In the genomic region with DNA sequence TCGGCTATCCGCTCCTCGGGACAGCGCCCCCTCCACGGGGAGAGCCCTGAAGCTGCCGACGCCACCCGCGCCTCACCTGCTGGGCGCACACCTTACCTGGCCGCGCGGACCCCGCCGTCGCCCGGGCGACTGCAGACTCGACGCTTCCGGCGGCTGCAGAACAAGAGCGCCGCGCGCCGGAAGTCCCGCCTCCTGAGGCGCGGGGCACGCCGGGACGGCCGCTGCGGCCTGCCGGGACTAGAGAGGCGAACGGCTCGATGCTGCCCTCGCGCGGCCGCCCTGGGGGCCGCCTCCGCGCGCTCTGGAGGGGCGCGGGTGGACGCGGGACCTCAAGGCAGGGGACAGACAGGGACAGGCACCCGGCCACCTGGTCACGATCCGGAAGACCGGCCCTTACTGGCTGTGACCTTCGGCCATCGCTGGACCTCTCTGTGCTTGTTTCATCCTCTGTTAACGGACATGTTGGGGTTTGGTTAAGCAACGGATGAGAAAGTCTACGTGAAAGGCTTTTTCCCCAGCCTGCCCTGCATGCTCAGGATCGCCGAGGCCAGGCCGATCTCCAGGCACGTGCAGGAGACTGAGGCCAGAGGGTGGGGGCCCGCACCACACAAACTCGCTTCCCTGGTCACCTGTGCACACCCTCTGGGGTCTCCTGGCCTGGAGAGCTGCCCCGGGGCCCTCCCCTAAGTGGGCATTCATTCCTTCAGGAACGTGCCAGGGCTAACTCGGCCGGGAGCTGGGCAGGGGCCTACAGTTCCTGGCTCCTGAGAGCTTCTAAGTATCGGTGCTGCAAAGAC, we compare ENCODE assay signal across 1 cellular context.
TF ChIP-seq lines count a peak whose summit lies in the region.

A gene with protein sequence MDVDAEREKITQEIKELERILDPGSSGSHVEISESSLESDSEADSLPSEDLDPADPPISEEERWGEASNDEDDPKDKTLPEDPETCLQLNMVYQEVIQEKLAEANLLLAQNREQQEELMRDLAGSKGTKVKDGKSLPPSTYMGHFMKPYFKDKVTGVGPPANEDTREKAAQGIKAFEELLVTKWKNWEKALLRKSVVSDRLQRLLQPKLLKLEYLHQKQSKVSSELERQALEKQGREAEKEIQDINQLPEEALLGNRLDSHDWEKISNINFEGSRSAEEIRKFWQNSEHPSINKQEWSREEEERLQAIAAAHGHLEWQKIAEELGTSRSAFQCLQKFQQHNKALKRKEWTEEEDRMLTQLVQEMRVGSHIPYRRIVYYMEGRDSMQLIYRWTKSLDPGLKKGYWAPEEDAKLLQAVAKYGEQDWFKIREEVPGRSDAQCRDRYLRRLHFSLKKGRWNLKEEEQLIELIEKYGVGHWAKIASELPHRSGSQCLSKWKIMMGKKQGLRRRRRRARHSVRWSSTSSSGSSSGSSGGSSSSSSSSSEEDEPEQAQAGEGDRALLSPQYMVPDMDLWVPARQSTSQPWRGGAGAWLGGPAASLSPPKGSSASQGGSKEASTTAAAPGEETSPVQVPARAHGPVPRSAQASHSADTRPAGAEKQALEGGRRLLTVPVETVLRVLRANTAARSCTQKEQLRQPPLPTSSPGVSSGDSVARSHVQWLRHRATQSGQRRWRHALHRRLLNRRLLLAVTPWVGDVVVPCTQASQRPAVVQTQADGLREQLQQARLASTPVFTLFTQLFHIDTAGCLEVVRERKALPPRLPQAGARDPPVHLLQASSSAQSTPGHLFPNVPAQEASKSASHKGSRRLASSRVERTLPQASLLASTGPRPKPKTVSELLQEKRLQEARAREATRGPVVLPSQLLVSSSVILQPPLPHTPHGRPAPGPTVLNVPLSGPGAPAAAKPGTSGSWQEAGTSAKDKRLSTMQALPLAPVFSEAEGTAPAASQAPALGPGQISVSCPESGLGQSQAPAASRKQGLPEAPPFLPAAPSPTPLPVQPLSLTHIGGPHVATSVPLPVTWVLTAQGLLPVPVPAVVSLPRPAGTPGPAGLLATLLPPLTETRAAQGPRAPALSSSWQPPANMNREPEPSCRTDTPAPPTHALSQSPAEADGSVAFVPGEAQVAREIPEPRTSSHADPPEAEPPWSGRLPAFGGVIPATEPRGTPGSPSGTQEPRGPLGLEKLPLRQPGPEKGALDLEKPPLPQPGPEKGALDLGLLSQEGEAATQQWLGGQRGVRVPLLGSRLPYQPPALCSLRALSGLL (N-terminal part only) (minus strand): TSS at position 133 of the 797 bp plus-strand sequence. CDS start 1,742 bp downstream, outside the sequence.

TF ChIP-seq in GM12878, 131 proteins besides CTCF, POLR2A, EP300 and RAD21 (continues in another document):
- no peak; the same call in 1 of the 2 replicates for TF ChIP-seq CREM (IDR thresholded peaks at IDR 0.05; ENCODE audit: low read depth)
- no peak for TF ChIP-seq FOXK2 (IDR thresholded peaks at IDR 0.05)
- no peak for TF ChIP-seq ZNF384 (IDR thresholded peaks at IDR 0.05; ENCODE audit: borderline replicate concordance, low read depth, low read length)
- TF ChIP-seq ESRRA (IDR thresholded peaks at IDR 0.05; ENCODE audit: low read length), result no peak
- no peak for TF ChIP-seq PML (IDR thresholded peaks at IDR 0.05; ENCODE audit: low read length)
- no peak for TF ChIP-seq CBX3 (IDR thresholded peaks at IDR 0.05; ENCODE audit: borderline replicate concordance, low read depth)
- no peak for TF ChIP-seq NRF1 (conservative IDR thresholded peaks at IDR 0.05; ENCODE audit: low read depth, low read length)
- no peak for TF ChIP-seq SUPT20H (IDR thresholded peaks at IDR 0.05; ENCODE audit: borderline replicate concordance, control insufficient read depth, low read depth, low read length)
- peak; percentile 79 for TF ChIP-seq POLR2AphosphoS5 (IDR thresholded peaks at IDR 0.05; ENCODE audit: low read length)
- no peak for TF ChIP-seq FOXM1 (IDR thresholded peaks at IDR 0.05; ENCODE audit: low read depth, low read length)
- peak; percentile 62; the same call in 1 of the 2 replicates for TF ChIP-seq TBL1XR1 (IDR thresholded peaks at IDR 0.05; ENCODE audit: low read depth, low read length)
- no peak for TF ChIP-seq MEF2B (IDR thresholded peaks at IDR 0.05; ENCODE audit: partially characterized antibody, poor library complexity, severe bottlenecking)
- TF ChIP-seq NR2F1 (conservative IDR thresholded peaks at IDR 0.05), result peak; percentile 37; the same call in 1 of the 2 replicates
- TF ChIP-seq, protein P1, sequence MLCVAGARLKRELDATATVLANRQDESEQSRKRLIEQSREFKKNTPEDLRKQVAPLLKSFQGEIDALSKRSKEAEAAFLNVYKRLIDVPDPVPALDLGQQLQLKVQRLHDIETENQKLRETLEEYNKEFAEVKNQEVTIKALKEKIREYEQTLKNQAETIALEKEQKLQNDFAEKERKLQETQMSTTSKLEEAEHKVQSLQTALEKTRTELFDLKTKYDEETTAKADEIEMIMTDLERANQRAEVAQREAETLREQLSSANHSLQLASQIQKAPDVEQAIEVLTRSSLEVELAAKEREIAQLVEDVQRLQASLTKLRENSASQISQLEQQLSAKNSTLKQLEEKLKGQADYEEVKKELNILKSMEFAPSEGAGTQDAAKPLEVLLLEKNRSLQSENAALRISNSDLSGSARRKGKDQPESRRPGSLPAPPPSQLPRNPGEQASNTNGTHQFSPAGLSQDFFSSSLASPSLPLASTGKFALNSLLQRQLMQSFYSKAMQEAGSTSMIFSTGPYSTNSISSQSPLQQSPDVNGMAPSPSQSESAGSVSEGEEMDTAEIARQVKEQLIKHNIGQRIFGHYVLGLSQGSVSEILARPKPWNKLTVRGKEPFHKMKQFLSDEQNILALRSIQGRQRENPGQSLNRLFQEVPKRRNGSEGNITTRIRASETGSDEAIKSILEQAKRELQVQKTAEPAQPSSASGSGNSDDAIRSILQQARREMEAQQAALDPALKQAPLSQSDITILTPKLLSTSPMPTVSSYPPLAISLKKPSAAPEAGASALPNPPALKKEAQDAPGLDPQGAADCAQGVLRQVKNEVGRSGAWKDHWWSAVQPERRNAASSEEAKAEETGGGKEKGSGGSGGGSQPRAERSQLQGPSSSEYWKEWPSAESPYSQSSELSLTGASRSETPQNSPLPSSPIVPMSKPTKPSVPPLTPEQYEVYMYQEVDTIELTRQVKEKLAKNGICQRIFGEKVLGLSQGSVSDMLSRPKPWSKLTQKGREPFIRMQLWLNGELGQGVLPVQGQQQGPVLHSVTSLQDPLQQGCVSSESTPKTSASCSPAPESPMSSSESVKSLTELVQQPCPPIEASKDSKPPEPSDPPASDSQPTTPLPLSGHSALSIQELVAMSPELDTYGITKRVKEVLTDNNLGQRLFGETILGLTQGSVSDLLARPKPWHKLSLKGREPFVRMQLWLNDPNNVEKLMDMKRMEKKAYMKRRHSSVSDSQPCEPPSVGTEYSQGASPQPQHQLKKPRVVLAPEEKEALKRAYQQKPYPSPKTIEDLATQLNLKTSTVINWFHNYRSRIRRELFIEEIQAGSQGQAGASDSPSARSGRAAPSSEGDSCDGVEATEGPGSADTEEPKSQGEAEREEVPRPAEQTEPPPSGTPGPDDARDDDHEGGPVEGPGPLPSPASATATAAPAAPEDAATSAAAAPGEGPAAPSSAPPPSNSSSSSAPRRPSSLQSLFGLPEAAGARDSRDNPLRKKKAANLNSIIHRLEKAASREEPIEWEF (IDR thresholded peaks at IDR 0.05; ENCODE audit: insufficient replicate concordance, low read depth, low read length), result no peak
- no peak for TF ChIP-seq ZSCAN29 (IDR thresholded peaks at IDR 0.05)
- no peak for TF ChIP-seq CHD1 (IDR thresholded peaks at IDR 0.05; ENCODE audit: low read depth, low read length)
- TF ChIP-seq CHD4 (IDR thresholded peaks at IDR 0.05), result no peak
- peak; percentile 93 for TF ChIP-seq MXI1 (IDR thresholded peaks at IDR 0.05; ENCODE audit: low read depth, low read length)
- TF ChIP-seq, protein P2, sequence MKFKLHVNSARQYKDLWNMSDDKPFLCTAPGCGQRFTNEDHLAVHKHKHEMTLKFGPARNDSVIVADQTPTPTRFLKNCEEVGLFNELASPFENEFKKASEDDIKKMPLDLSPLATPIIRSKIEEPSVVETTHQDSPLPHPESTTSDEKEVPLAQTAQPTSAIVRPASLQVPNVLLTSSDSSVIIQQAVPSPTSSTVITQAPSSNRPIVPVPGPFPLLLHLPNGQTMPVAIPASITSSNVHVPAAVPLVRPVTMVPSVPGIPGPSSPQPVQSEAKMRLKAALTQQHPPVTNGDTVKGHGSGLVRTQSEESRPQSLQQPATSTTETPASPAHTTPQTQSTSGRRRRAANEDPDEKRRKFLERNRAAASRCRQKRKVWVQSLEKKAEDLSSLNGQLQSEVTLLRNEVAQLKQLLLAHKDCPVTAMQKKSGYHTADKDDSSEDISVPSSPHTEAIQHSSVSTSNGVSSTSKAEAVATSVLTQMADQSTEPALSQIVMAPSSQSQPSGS (IDR thresholded peaks at IDR 0.05; ENCODE audit: low read length), result no peak
- TF ChIP-seq, protein P3, sequence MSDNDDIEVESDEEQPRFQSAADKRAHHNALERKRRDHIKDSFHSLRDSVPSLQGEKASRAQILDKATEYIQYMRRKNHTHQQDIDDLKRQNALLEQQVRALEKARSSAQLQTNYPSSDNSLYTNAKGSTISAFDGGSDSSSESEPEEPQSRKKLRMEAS (IDR thresholded peaks at IDR 0.05; ENCODE audit: low read depth, low read length), result no peak
- TF ChIP-seq WRNIP1 (IDR thresholded peaks at IDR 0.05; ENCODE audit: borderline replicate concordance, low read depth, low read length), result no peak
- no peak for TF ChIP-seq MTA3 (IDR thresholded peaks at IDR 0.05; ENCODE audit: borderline replicate concordance, low read length)
- no peak for TF ChIP-seq YBX1 (IDR thresholded peaks at IDR 0.05)
- TF ChIP-seq TCF3 (IDR thresholded peaks at IDR 0.05; ENCODE audit: borderline replicate concordance, insufficient read depth, low read depth, low read length), result no peak
- no peak for TF ChIP-seq KAT2A (conservative IDR thresholded peaks at IDR 0.05; ENCODE audit: control insufficient read depth, low read depth, low read length)
- peak; percentile 80; the same call in 1 of the 2 replicates for TF ChIP-seq IKZF1 (conservative IDR thresholded peaks at IDR 0.05)
- TF ChIP-seq, protein P4, sequence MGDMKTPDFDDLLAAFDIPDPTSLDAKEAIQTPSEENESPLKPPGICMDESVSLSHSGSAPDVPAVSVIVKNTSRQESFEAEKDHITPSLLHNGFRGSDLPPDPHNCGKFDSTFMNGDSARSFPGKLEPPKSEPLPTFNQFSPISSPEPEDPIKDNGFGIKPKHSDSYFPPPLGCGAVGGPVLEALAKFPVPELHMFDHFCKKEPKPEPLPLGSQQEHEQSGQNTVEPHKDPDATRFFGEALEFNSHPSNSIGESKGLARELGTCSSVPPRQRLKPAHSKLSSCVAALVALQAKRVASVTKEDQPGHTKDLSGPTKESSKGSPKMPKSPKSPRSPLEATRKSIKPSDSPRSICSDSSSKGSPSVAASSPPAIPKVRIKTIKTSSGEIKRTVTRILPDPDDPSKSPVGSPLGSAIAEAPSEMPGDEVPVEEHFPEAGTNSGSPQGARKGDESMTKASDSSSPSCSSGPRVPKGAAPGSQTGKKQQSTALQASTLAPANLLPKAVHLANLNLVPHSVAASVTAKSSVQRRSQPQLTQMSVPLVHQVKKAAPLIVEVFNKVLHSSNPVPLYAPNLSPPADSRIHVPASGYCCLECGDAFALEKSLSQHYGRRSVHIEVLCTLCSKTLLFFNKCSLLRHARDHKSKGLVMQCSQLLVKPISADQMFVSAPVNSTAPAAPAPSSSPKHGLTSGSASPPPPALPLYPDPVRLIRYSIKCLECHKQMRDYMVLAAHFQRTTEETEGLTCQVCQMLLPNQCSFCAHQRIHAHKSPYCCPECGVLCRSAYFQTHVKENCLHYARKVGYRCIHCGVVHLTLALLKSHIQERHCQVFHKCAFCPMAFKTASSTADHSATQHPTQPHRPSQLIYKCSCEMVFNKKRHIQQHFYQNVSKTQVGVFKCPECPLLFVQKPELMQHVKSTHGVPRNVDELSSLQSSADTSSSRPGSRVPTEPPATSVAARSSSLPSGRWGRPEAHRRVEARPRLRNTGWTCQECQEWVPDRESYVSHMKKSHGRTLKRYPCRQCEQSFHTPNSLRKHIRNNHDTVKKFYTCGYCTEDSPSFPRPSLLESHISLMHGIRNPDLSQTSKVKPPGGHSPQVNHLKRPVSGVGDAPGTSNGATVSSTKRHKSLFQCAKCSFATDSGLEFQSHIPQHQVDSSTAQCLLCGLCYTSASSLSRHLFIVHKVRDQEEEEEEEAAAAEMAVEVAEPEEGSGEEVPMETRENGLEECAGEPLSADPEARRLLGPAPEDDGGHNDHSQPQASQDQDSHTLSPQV (IDR thresholded peaks at IDR 0.05), result peak; percentile 87
- peak; percentile 43 to 63; a peak in 2 of 4 replicates for TF ChIP-seq BHLHE40 (IDR thresholded peaks at IDR 0.05; ENCODE audit: borderline replicate concordance in 1 of 2, low read depth in 2 of 2, low read length in 1 of 2)
- TF ChIP-seq BMI1 (IDR thresholded peaks at IDR 0.05; ENCODE audit: borderline replicate concordance), result peak; percentile 61; the same call in 1 of the 2 replicates
- TF ChIP-seq SP1 (IDR thresholded peaks at IDR 0.05; ENCODE audit: low read depth, low read length), result peak; percentile 48
- peak; percentile 94 for TF ChIP-seq TAF1 (IDR thresholded peaks at IDR 0.05; ENCODE audit: borderline replicate concordance, low read depth, low read length)
- TF ChIP-seq, protein P5, sequence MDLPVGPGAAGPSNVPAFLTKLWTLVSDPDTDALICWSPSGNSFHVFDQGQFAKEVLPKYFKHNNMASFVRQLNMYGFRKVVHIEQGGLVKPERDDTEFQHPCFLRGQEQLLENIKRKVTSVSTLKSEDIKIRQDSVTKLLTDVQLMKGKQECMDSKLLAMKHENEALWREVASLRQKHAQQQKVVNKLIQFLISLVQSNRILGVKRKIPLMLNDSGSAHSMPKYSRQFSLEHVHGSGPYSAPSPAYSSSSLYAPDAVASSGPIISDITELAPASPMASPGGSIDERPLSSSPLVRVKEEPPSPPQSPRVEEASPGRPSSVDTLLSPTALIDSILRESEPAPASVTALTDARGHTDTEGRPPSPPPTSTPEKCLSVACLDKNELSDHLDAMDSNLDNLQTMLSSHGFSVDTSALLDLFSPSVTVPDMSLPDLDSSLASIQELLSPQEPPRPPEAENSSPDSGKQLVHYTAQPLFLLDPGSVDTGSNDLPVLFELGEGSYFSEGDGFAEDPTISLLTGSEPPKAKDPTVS (IDR thresholded peaks at IDR 0.05; ENCODE audit: low read depth, low read length), result no peak
- TF ChIP-seq ZZZ3 (IDR thresholded peaks at IDR 0.05; ENCODE audit: control insufficient read depth, insufficient read length, low read depth), result no peak
- TF ChIP-seq SREBF1 (IDR thresholded peaks at IDR 0.05; ENCODE audit: low read length), result no peak
- no peak for TF ChIP-seq ZNF274 (IDR thresholded peaks at IDR 0.05; ENCODE audit: insufficient read depth, insufficient read length)
- TF ChIP-seq STAT1 (conservative IDR thresholded peaks at IDR 0.05), result peak; percentile 76
- TF ChIP-seq, protein P6, sequence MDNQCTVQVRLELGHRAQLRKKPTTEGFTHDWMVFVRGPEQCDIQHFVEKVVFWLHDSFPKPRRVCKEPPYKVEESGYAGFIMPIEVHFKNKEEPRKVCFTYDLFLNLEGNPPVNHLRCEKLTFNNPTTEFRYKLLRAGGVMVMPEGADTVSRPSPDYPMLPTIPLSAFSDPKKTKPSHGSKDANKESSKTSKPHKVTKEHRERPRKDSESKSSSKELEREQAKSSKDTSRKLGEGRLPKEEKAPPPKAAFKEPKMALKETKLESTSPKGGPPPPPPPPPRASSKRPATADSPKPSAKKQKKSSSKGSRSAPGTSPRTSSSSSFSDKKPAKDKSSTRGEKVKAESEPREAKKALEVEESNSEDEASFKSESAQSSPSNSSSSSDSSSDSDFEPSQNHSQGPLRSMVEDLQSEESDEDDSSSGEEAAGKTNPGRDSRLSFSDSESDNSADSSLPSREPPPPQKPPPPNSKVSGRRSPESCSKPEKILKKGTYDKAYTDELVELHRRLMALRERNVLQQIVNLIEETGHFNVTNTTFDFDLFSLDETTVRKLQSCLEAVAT (IDR thresholded peaks at IDR 0.05), result 0 out of 2 replicates have a peak, but pooled peaks have one; percentile 43
- TF ChIP-seq MTA2 (IDR thresholded peaks at IDR 0.05; ENCODE audit: low read depth), result no peak
- no peak for TF ChIP-seq ATF7 (IDR thresholded peaks at IDR 0.05; ENCODE audit: low read depth)
- TF ChIP-seq CREB1 (IDR thresholded peaks at IDR 0.05; ENCODE audit: low read depth), result peak; percentile 72; the same call in 1 of the 2 replicates
